Comparison of ENCODE assay signal across 1 cellular context in genomic region chr2:73483874-73484273, GRCh38.
DNase-seq lines count a peak whose midpoint lies in the region; ATAC-seq, FAIRE-seq and TF ChIP-seq lines count a peak whose summit lies in the region.
"Not testable (repeated sequence)": the region's sequence is repeated elsewhere in the genome, so short reads cannot be mapped to it uniquely, and the experiment has no call there.

No MANE protein-coding gene starts in this region.

- FAIRE-seq in K562 (lab: Jason Lieb, UNC), result not testable (repeated sequence)

- not testable (repeated sequence) for TF ChIP-seq POLR2A in K562 (conservative IDR thresholded peaks at IDR 0.05)

- not testable (repeated sequence) for H3K27me3 ChIP-seq in K562 (ENCODE audit: control insufficient read depth in 2 of 2, insufficient read depth in 2 of 2, low read length in 2 of 2)

- not testable (repeated sequence) for H3K9ac ChIP-seq in K562 (ENCODE audit: insufficient read depth in 1 of 2, low read depth in 2 of 2, low read length in 2 of 2)

- not testable (repeated sequence) for H3K9me1 ChIP-seq in K562 (ENCODE audit: control insufficient read depth, insufficient read depth, low read length)

- H3K79me2 ChIP-seq in K562 (ENCODE audit: control insufficient read depth, insufficient read depth, low read length), result not testable (repeated sequence)

- H3K4me3 ChIP-seq in K562, result not testable (repeated sequence)

- H2AFZ ChIP-seq in K562 (ENCODE audit: low read depth, low read length), result not testable (repeated sequence)

- not testable (repeated sequence) for TF ChIP-seq EP300 in K562 (IDR thresholded peaks at IDR 0.05; ENCODE audit: low read length)

- not testable (repeated sequence) for H3K4me2 ChIP-seq in K562 (ENCODE audit: insufficient read depth, low read length)

- not testable (repeated sequence) for H3K9me3 ChIP-seq in K562 (replicated peaks; ENCODE audit: control insufficient read depth, insufficient read depth, low read depth, low read length)

- TF ChIP-seq CTCF in K562 (IDR thresholded peaks at IDR 0.05 in 2 of 3, conservative IDR thresholded peaks at IDR 0.05 in 1 of 3; ENCODE audit: insufficient read depth in 2 of 3, low read depth in 1 of 3, low read length in 3 of 3), result not testable (repeated sequence)

- H4K20me1 ChIP-seq in K562 (replicated peaks; ENCODE audit: control insufficient read depth, insufficient read depth, low read length), result not testable (repeated sequence)

- TF ChIP-seq RAD21 in K562 (CRISPR knock-in tag; conservative IDR thresholded peaks at IDR 0.05 in 1 of 2, IDR thresholded peaks at IDR 0.05 in 1 of 2), result not testable (repeated sequence)

- H3K4me1 ChIP-seq in K562 (replicated peaks in 1 of 2; ENCODE audit: control insufficient read depth in 2 of 2, insufficient read depth in 2 of 2, low read length in 2 of 2), result not testable (repeated sequence)

- POLR2A ChIA-PET in K562 (lab: Yijun Ruan, JAX), result not testable (repeated sequence)

- H3K27ac ChIP-seq in K562 (ENCODE audit: extremely low read depth, low read depth, low read length), result not testable (repeated sequence)

- DNase-seq in K562 (ENCODE audit: extremely low read depth in 1 of 4, low spot score in 3 of 4), result not testable (repeated sequence)

- intact Hi-C loops in K562 (cut with micrococcal nuclease), result not testable (repeated sequence)

- not testable (repeated sequence) for ATAC-seq in K562

- not testable (repeated sequence) for BruUV-seq in K562 (replicated peaks; lab: Mats Ljungman, UMichigan)

- CTCF ChIA-PET in K562 (lab: Yijun Ruan, JAX; ENCODE audit: low intra/inter-chr PET ratio), result not testable (repeated sequence)

- in situ Hi-C loops in K562 (cut with MboI), result not testable (repeated sequence)

- no CpG with 5 or more reads among the region's 1 CpG for WGBS in K562 (ENCODE audit: insufficient coverage, low coverage, missing lambda C conversion rate)

- H3K36me3 ChIP-seq in K562 (ENCODE audit: control insufficient read depth, insufficient read depth, low read length), result not testable (repeated sequence)

TF ChIP-seq in K562, 482 proteins besides CTCF, POLR2A, EP300 and RAD21:
- TF ChIP-seq ZNF507 (tag; conservative IDR thresholded peaks at IDR 0.05), result peak; percentile 92
